In genomic region chr16:72480926-72481325, GRCh38 we compare ENCODE assay signal across 29 cellular contexts.
DNase-seq lines count a peak whose midpoint lies in the region; ATAC-seq, FAIRE-seq and TF ChIP-seq lines count a peak whose summit lies in the region.
"Had no signal": no experiment of that assay in that cellular context is flagged by ENCODE, and none has a peak within 500 bp of the region (broad histone marks: within the 10 kb centered on the region; RNA-seq: fewer than 3 reads in every experiment).

No MANE protein-coding gene starts in this region.

- H3K4me3 ChIP-seq in A673 (ENCODE audit: low read depth, low read length, poor library complexity, severe bottlenecking) (no peak overlapping the region), astrocyte (ENCODE audit: insufficient read depth, low read depth, low read length) (no peak overlapping the region), fibroblast of the aortic adventitia (ENCODE audit: low read depth, low read length) (no peak overlapping the region)
- H3K4me3 ChIP-seq: GM12878, lower lobe of right lung, Peyer's patch, upper lobe of right lung had no signal

- H3K27ac Mint-ChIP-seq in astrocyte (ENCODE audit: unreplicated experiment): no peak overlapping the region
- H3K27ac Mint-ChIP-seq: activated CD8-positive, alpha-beta T cell treated with anti-CD3 and anti-CD28 coated beads for 36 hours; activated naive CD4-positive, alpha-beta T cell treated with anti-CD3 and anti-CD28 coated beads, Interleukin-2, amount 10 ng/mL, durations not matched to agents 7 days and 5 days; activated T-cell treated with anti-CD3 and anti-CD28 coated beads, Interleukin-2, amount 50 U/mL, for 24 hours had no signal

- no peaks in the 10 kb centered on the region for H4K20me1 ChIP-seq in astrocyte (ENCODE audit: insufficient read depth, low read length)

- DNase-seq in A673 (ENCODE audit: low spot score) (peak; percentile 14), GM04503 (ENCODE audit: low read depth) (peak; percentile 25), astrocyte (ENCODE audit: low read depth) (peak; percentile 65), fibroblast of the aortic adventitia (ENCODE audit: low read depth) (peak; percentile 89), pons (ENCODE audit: low spot score) (no peak), activated T-cell treated with anti-CD3 and anti-CD28 coated beads for 4 hours (no peak)
- DNase-seq in activated CD8-positive, alpha-beta memory T cell treated with anti-CD3 and anti-CD28 coated beads, Interleukin-2, amount 50 U/mL, for 4 hours: no peak
- DNase-seq: activated CD8-positive, alpha-beta T cell treated with anti-CD3 and anti-CD28 coated beads for 36 hours; activated naive CD4-positive, alpha-beta T cell treated with anti-CD3 and anti-CD28 coated beads, Interleukin-2, amount 10 ng/mL, durations not matched to agents 7 days and 5 days; activated T-cell treated with anti-CD3 and anti-CD28 coated beads, Interleukin-2, amount 50 U/mL, for 24 hours; aorta; DMS153; effector memory CD8-positive, alpha-beta T cell; GF-D8; hypothalamus; kidney; lower lobe of right lung; NCI-H1105; NCI-H2029 treated with DMSO at 0.1 percent for 48 hours; Peyer's patch; stimulated activated CD4-positive, alpha-beta T cell treated with anti-CD3 and anti-CD28 coated beads, Interleukin-4, amount 100 ng/mL, for 4 hours; T1000; upper lobe of right lung had no signal

- no peaks in the 10 kb centered on the region for H3K27me3 Mint-ChIP-seq in astrocyte (ENCODE audit: low read depth, unreplicated experiment)
- H3K27me3 Mint-ChIP-seq: activated CD8-positive, alpha-beta T cell treated with anti-CD3 and anti-CD28 coated beads for 36 hours; activated naive CD4-positive, alpha-beta T cell treated with anti-CD3 and anti-CD28 coated beads, Interleukin-2, amount 10 ng/mL, durations not matched to agents 7 days and 5 days; activated T-cell treated with anti-CD3 and anti-CD28 coated beads, Interleukin-2, amount 50 U/mL, for 24 hours; CD4-positive, CD25-positive, alpha-beta regulatory T cell; effector memory CD8-positive, alpha-beta T cell had no signal

- ATAC-seq in HG02938 (IDR thresholded peaks at IDR 0.05; ENCODE audit: unreplicated experiment): no peak
- ATAC-seq: activated CD8-positive, alpha-beta T cell treated with anti-CD3 and anti-CD28 coated beads for 36 hours; effector memory CD8-positive, alpha-beta T cell; GM12878; lower lobe of right lung; upper lobe of right lung had no signal

- H3K9me3 ChIP-seq in A673 (ENCODE audit: low read depth, low read length, poor library complexity, severe bottlenecking) (no peaks in the 10 kb centered on the region), astrocyte (ENCODE audit: insufficient read depth, low read depth, low read length) (no peaks in the 10 kb centered on the region)
- H3K9me3 ChIP-seq: lower lobe of right lung, neutrophil, Peyer's patch, upper lobe of right lung had no signal

- no peaks in the 10 kb centered on the region for H3K36me3 ChIP-seq in A673 (ENCODE audit: insufficient read depth, low read length, poor library complexity, severe bottlenecking)
- no peaks in the 10 kb centered on the region for H3K36me3 ChIP-seq in astrocyte (ENCODE audit: insufficient read depth, low read length)
- H3K36me3 ChIP-seq: lower lobe of right lung, neutrophil, Peyer's patch, upper lobe of right lung had no signal

- FAIRE-seq in astrocyte (lab: Jason Lieb, UNC): peak; percentile 70
- FAIRE-seq: GM12878, GM19239, H1, kidney had no signal

- no peak overlapping the region for H2AFZ ChIP-seq in astrocyte (ENCODE audit: low read depth, low read length)

- H3K27ac ChIP-seq in A673 (ENCODE audit: low read depth, low read length, poor library complexity, severe bottlenecking) (no peak overlapping the region), astrocyte (ENCODE audit: low read depth, low read length) (no peak overlapping the region)
- H3K27ac ChIP-seq: lower lobe of right lung, neutrophil, Peyer's patch, upper lobe of right lung had no signal

- H3K4me1 ChIP-seq in A673 (ENCODE audit: insufficient read depth, low read length, poor library complexity, severe bottlenecking) (peaks cover 8% of the 10 kb centered on the region), astrocyte (ENCODE audit: insufficient read depth, low read length) (peaks cover 2% of the 10 kb centered on the region)
- H3K4me1 ChIP-seq: lower lobe of right lung, Peyer's patch, upper lobe of right lung had no signal

- POLR2A ChIA-PET in A673 (lab: Charles Lee; ENCODE audit: low non-redundant PET): no interaction called here

- no peaks in the 10 kb centered on the region for H3K79me2 ChIP-seq in astrocyte (ENCODE audit: insufficient read depth, low read length)

- intact Hi-C loops in A673 (cut with micrococcal nuclease; ENCODE audit: unreplicated experiment): no loop called here

- CTCF ChIA-PET in A673 (lab: Charles Lee): no interaction called here

- H3K9me3 Mint-ChIP-seq in astrocyte (ENCODE audit: unreplicated experiment): no peaks in the 10 kb centered on the region
- H3K9me3 Mint-ChIP-seq: activated CD8-positive, alpha-beta T cell treated with anti-CD3 and anti-CD28 coated beads for 36 hours; activated naive CD4-positive, alpha-beta T cell treated with anti-CD3 and anti-CD28 coated beads, Interleukin-2, amount 10 ng/mL, durations not matched to agents 7 days and 5 days; activated T-cell treated with anti-CD3 and anti-CD28 coated beads, Interleukin-2, amount 50 U/mL, for 24 hours had no signal

- TF ChIP-seq CTCF in A673 (conservative IDR thresholded peaks at IDR 0.05; ENCODE audit: low read depth, low read length) (no peak), astrocyte (IDR thresholded peaks at IDR 0.05; ENCODE audit: insufficient read depth, low read depth, low read length) (no peak), fibroblast of the aortic adventitia (IDR thresholded peaks at IDR 0.05; ENCODE audit: insufficient read depth, low read length) (no peak)

- no peak overlapping the region for H3K4me3 Mint-ChIP-seq in astrocyte (ENCODE audit: unreplicated experiment)
- H3K4me3 Mint-ChIP-seq: activated CD8-positive, alpha-beta T cell treated with anti-CD3 and anti-CD28 coated beads for 36 hours; activated naive CD4-positive, alpha-beta T cell treated with anti-CD3 and anti-CD28 coated beads, Interleukin-2, amount 10 ng/mL, durations not matched to agents 7 days and 5 days; activated T-cell treated with anti-CD3 and anti-CD28 coated beads, Interleukin-2, amount 50 U/mL, for 24 hours had no signal

- no TSS peak for BruUV-seq in A673 (replicated peaks; lab: Mats Ljungman, UMichigan)

- no peaks in the 10 kb centered on the region for H3K36me3 Mint-ChIP-seq in astrocyte (ENCODE audit: low read depth, unreplicated experiment)
- H3K36me3 Mint-ChIP-seq: activated naive CD4-positive, alpha-beta T cell treated with anti-CD3 and anti-CD28 coated beads, Interleukin-2, amount 10 ng/mL, durations not matched to agents 7 days and 5 days; CD4-positive, CD25-positive, alpha-beta regulatory T cell had no signal

- H3K4me2 ChIP-seq in astrocyte (ENCODE audit: low read length): peak overlapping the region; percentile 2

- H3K9ac ChIP-seq in astrocyte (ENCODE audit: low read length): no peak overlapping the region

- H3K27me3 ChIP-seq in A673 (replicated peaks; ENCODE audit: insufficient read depth, low read depth, low read length, poor library complexity): no peaks in the 10 kb centered on the region
- no peaks in the 10 kb centered on the region for H3K27me3 ChIP-seq in astrocyte (ENCODE audit: insufficient read depth, low read length)
- H3K27me3 ChIP-seq: neutrophil, Peyer's patch, upper lobe of right lung had no signal

- H3K4me1 Mint-ChIP-seq in astrocyte (ENCODE audit: low read depth, unreplicated experiment): peaks cover 9% of the 10 kb centered on the region

Comparison
In these comparisons a context has a peak if more than half of its experiments do, and no peak if none do; other contexts are left out.
1. DNase-seq: peak in A673 (single experiment), GM04503 (single experiment), astrocyte (single experiment) and fibroblast of the aortic adventitia (single experiment); none in pons (single experiment), activated T-cell treated with anti-CD3 and anti-CD28 coated beads for 4 hours (single experiment) and activated CD8-positive, alpha-beta memory T cell treated with anti-CD3 and anti-CD28 coated beads, Interleukin-2, amount 50 U/mL, for 4 hours (single experiment).